ENCODE assay signal across 15 cellular contexts in genomic region chr19:2038284-2039081, GRCh38. TPM values are rescaled to one million over a fixed set of nuclear protein-coding genes. Genes with fewer than 3 reads are reported as not detected.
DNase-seq lines count a peak whose midpoint lies in the region; ATAC-seq and TF ChIP-seq lines count a peak whose summit lies in the region.
"Had no signal": no experiment of that assay in that cellular context is flagged by ENCODE, and none has a peak within 500 bp of the region (broad histone marks: within the 10 kb centered on the region; RNA-seq: fewer than 3 reads in every experiment).

No MANE protein-coding gene starts in this region.

- no peak overlapping the region for H3K14ac ChIP-seq in mesenchymal stem cell (ENCODE audit: low read length in 2 of 2)

- ATAC-seq in central memory CD8-positive, alpha-beta T cell (replicated peaks; ENCODE audit: extremely low read depth, poor library complexity, severe bottlenecking) = no peak
- ATAC-seq in GM19455 (IDR thresholded peaks at IDR 0.05; ENCODE audit: unreplicated experiment) (no peak), HG02571 (IDR thresholded peaks at IDR 0.05; ENCODE audit: unreplicated experiment) (no peak)
- ATAC-seq: A549 had no signal

- H3K4me3 Mint-ChIP-seq in central memory CD8-positive, alpha-beta T cell = peak overlapping the region; percentile 32

- TF ChIP-seq POLR2A in tibial nerve (IDR thresholded peaks at IDR 0.05) = no peak

- peaks cover 25% of the 10 kb centered on the region for H3K4me1 Mint-ChIP-seq in central memory CD8-positive, alpha-beta T cell

- peak; percentile 23 for DNase-seq in activated T-cell treated with anti-CD3 and anti-CD28 coated beads, Interleukin-2, amount 50 U/mL, for 1 hour
- DNase-seq in activated T-cell treated with anti-CD3 and anti-CD28 coated beads for 4 hours = no peak
- no peak for DNase-seq in central memory CD8-positive, alpha-beta T cell (ENCODE audit: low spot score in 2 of 2)
- DNase-seq in mesenchymal stem cell = no peak
- no peak for DNase-seq in tibial nerve (ENCODE audit: low spot score in 2 of 2)
- DNase-seq in NCI-H1092 (lab: John Stamatoyannopoulos, UW) = no peak
- DNase-seq: activated CD4-positive, CD25-positive, alpha-beta regulatory T cell; activated naive CD8-positive, alpha-beta T cell treated with anti-CD3 and anti-CD28 coated beads for 36 hours; caudate nucleus; NCI-H187; NCI-H524 had no signal

- peaks cover 34% of the 10 kb centered on the region for H3K36me3 Mint-ChIP-seq in central memory CD8-positive, alpha-beta T cell (ENCODE audit: insufficient read depth)

- no peaks in the 10 kb centered on the region for H3K9me3 Mint-ChIP-seq in central memory CD8-positive, alpha-beta T cell
- H3K9me3 Mint-ChIP-seq: activated naive CD8-positive, alpha-beta T cell treated with anti-CD3 and anti-CD28 coated beads for 36 hours had no signal

- H3K79me1 ChIP-seq in mesenchymal stem cell (replicated peaks; ENCODE audit: low read length, poor library complexity, severe bottlenecking) = peaks cover 19% of the 10 kb centered on the region

- H3K4me3 ChIP-seq in mesenchymal stem cell (ENCODE audit: insufficient read depth in 1 of 2, low read depth in 1 of 2, low read length in 2 of 2) = no peak overlapping the region
- H3K4me3 ChIP-seq in tibial nerve = no peak overlapping the region
- H3K4me3 ChIP-seq: A549 had no signal

- H3K23ac ChIP-seq in mesenchymal stem cell (ENCODE audit: low read length in 2 of 2) = no peak overlapping the region

- TF ChIP-seq CTCF in tibial nerve (IDR thresholded peaks at IDR 0.05) = no peak

- peak overlapping the region; percentile 18 for H4K91ac ChIP-seq in mesenchymal stem cell (ENCODE audit: low read length)

- H3K36me3 ChIP-seq in mesenchymal stem cell (ENCODE audit: control insufficient read depth in 1 of 2, insufficient read depth in 2 of 2, low read depth in 1 of 2, low read length in 2 of 2) = peaks cover 52 to 61% of the 10 kb centered on the region in 2 experiments
- peaks cover 0 to 51% (median 33%) of the 10 kb centered on the region in 3 donors for H3K36me3 ChIP-seq in tibial nerve

- H3K4me1 ChIP-seq in mesenchymal stem cell (ENCODE audit: control insufficient read depth, insufficient read depth, low read depth, low read length) (peaks cover 38% of the 10 kb centered on the region), tibial nerve (peaks cover 0 to 77% (median 45%) of the 10 kb centered on the region in 4 donors)

- H3K9ac ChIP-seq in mesenchymal stem cell (ENCODE audit: low read length) = no peak overlapping the region

- H3K27ac ChIP-seq in mesenchymal stem cell (ENCODE audit: low read length, poor library complexity, severe bottlenecking) = no peak overlapping the region
- peak overlapping the region in 3 of 4 donors; percentile 32 to 99 (median 35) for H3K27ac ChIP-seq in tibial nerve
- H3K27ac ChIP-seq: A549 had no signal

- H3K4ac ChIP-seq in mesenchymal stem cell (ENCODE audit: low read depth in 1 of 2, low read length in 2 of 2) = no peak overlapping the region

- H2AK5ac ChIP-seq in mesenchymal stem cell (ENCODE audit: low read length, severe bottlenecking) = no peak overlapping the region

- TF ChIP-seq EP300 in tibial nerve (IDR thresholded peaks at IDR 0.05) = no peak

- H2BK12ac ChIP-seq in mesenchymal stem cell (ENCODE audit: low read length in 2 of 2) = no peak overlapping the region

- H2AFZ ChIP-seq in mesenchymal stem cell (ENCODE audit: low read depth, low read length) = no peak overlapping the region

- no peak overlapping the region for H4K8ac ChIP-seq in mesenchymal stem cell (ENCODE audit: low read length)

- no peaks in the 10 kb centered on the region for H3K27me3 Mint-ChIP-seq in central memory CD8-positive, alpha-beta T cell
- H3K27me3 Mint-ChIP-seq: activated naive CD8-positive, alpha-beta T cell treated with anti-CD3 and anti-CD28 coated beads for 36 hours; progenitor cell of endocrine pancreas had no signal

- H3K9me3 ChIP-seq in mesenchymal stem cell (ENCODE audit: control insufficient read depth, low read length) (no peaks in the 10 kb centered on the region), tibial nerve (peaks cover 0 to 13% (median 3%) of the 10 kb centered on the region in 4 donors)

- H3K27me3 ChIP-seq in mesenchymal stem cell (ENCODE audit: control insufficient read depth in 1 of 2, insufficient read depth in 1 of 2, low read length in 2 of 2) = no peaks in the 10 kb centered on the region
- H3K27me3 ChIP-seq in tibial nerve = no peaks in the 10 kb centered on the region

- H2BK15ac ChIP-seq in mesenchymal stem cell (ENCODE audit: low read depth, poor library complexity, severe bottlenecking) = no peak overlapping the region

- H3K27ac Mint-ChIP-seq in central memory CD8-positive, alpha-beta T cell (ENCODE audit: low read depth) = peak overlapping the region; percentile 90
- H3K27ac Mint-ChIP-seq: progenitor cell of endocrine pancreas had no signal

- no peak overlapping the region for H2BK5ac ChIP-seq in mesenchymal stem cell (ENCODE audit: low read depth, low read length, poor library complexity, severe bottlenecking)

- no peak overlapping the region for H2BK120ac ChIP-seq in mesenchymal stem cell (ENCODE audit: low read depth, low read length)

- H3K4me2 ChIP-seq in mesenchymal stem cell (ENCODE audit: low read length, poor library complexity, severe bottlenecking) = no peak overlapping the region
- H3K4me2 ChIP-seq: A549 had no signal

- 92% methylated on average over 40 of the region's 44 CpGs for WGBS in mesenchymal stem cell
- 75 to 88% methylated on average over 38 to 44 of the region's 44 CpGs for WGBS in tibial nerve, 2 donors

- H3K18ac ChIP-seq in mesenchymal stem cell (ENCODE audit: low read depth in 1 of 2, low read length in 2 of 2) = no peak overlapping the region

RNA-seq across cellular contexts. Expression of gene MKNK2, which starts 12.6 kb away (rescaled TPM):
- polyA plus RNA-seq in mesenchymal stem cell (2013, experiment 1 of 2) = 126 TPM
- polyA plus RNA-seq in mesenchymal stem cell (2013, experiment 2 of 2) = 128 TPM
- total RNA-seq in tibial nerve = 100 to 1,000 TPM; 126 to 265 (median 152) TPM

RNA-seq across cellular contexts. Expression of gene BTBD2, which starts 23.0 kb away (rescaled TPM):
- 60.4 TPM for polyA plus RNA-seq in mesenchymal stem cell (2013, experiment 1 of 2)
- 58.7 TPM for polyA plus RNA-seq in mesenchymal stem cell (2013, experiment 2 of 2)
- 10 to 100 TPM; 54.0 to 94.5 (median 73.5) TPM for total RNA-seq in tibial nerve

RNA-seq across cellular contexts. Expression of gene MOB3A, which starts 57.6 kb away (rescaled TPM):
- 48.9 TPM for polyA plus RNA-seq in mesenchymal stem cell (2013, experiment 1 of 2)
- 47.9 TPM for polyA plus RNA-seq in mesenchymal stem cell (2013, experiment 2 of 2)
- 10 to 100 TPM; 31.7 to 70.8 (median 35.2) TPM for total RNA-seq in tibial nerve

RNA-seq across cellular contexts. Expression of gene IZUMO4, which starts 58.2 kb away (rescaled TPM):
- polyA plus RNA-seq in mesenchymal stem cell (2013, experiment 1 of 2) = 2.2 TPM
- polyA plus RNA-seq in mesenchymal stem cell (2013, experiment 2 of 2) = 2.1 TPM
- total RNA-seq in tibial nerve = 10 to 100 TPM; 28.6 to 46.3 (median 33.2) TPM
